In genomic region chr17:12599185-12599920, GRCh38 we compare ENCODE assay signal across 27 cellular contexts.
A peak's percentile ranks its signal among the peaks of the same experiment; 100 is the strongest.
DNase-seq lines count a peak whose midpoint lies in the region; TF ChIP-seq lines count a peak whose summit lies in the region.
"Had no signal": no experiment of that assay in that cellular context is flagged by ENCODE, and none has a peak within 500 bp of the region (broad histone marks: within the 10 kb centered on the region; RNA-seq: fewer than 3 reads in every experiment).

No MANE protein-coding gene starts in this region.

- no peak overlapping the region for H4K8ac ChIP-seq in mesenchymal stem cell (ENCODE audit: low read length)

- H3K4me2 ChIP-seq in mesenchymal stem cell (ENCODE audit: low read length, poor library complexity, severe bottlenecking), result no peak overlapping the region
- H3K4me2 ChIP-seq: smooth muscle cell had no signal

- H3K9me3 ChIP-seq in MG63, result no peaks in the 10 kb centered on the region
- no peaks in the 10 kb centered on the region for H3K9me3 ChIP-seq in mesenchymal stem cell (ENCODE audit: control insufficient read depth, low read length)
- H3K9me3 ChIP-seq: left ventricle myocardium inferior, tibial nerve had no signal

- no peak overlapping the region for H3K4me3 ChIP-seq in MG63
- H3K4me3 ChIP-seq in epithelial cell of esophagus (ENCODE audit: low read length), result no peak overlapping the region
- no peak overlapping the region for H3K4me3 ChIP-seq in mesenchymal stem cell (ENCODE audit: insufficient read depth in 1 of 2, low read depth in 1 of 2, low read length in 2 of 2)
- H3K4me3 ChIP-seq: left ventricle myocardium inferior, smooth muscle cell, tibial nerve had no signal

- no peaks in the 10 kb centered on the region for H3K79me1 ChIP-seq in mesenchymal stem cell (replicated peaks; ENCODE audit: low read length, poor library complexity, severe bottlenecking)

- H2BK15ac ChIP-seq in mesenchymal stem cell (ENCODE audit: low read depth, poor library complexity, severe bottlenecking), result no peak overlapping the region

- DNase-seq in AG20443 (ENCODE audit: low spot score) (peak; percentile 16), MG63 (peak; percentile 8), epithelial cell of esophagus (ENCODE audit: low read depth) (peak; percentile 40), mesenchymal stem cell (peak; percentile 37), HPDE6-E6E7 (ENCODE audit: extremely low spot score) (no peak), MV-4-11 (lab: John Stamatoyannopoulos, UW) (no peak), NCI-H1105 treated with DMSO at 0.1 percent for 48 hours (lab: John Stamatoyannopoulos, UW) (no peak)
- no peak for DNase-seq in activated CD4-positive, alpha-beta T cell treated with anti-CD3 and anti-CD28 coated beads for 4 hours
- DNase-seq: activated CD8-positive, alpha-beta memory T cell treated with anti-CD3 and anti-CD28 coated beads, Interleukin-2, amount 10 ng/mL, durations not matched to agents 7 days and 5 days; activated T-cell treated with anti-CD3 and anti-CD28 coated beads, Interleukin-2, amount 50 U/mL, for 48 hours; DMS153; effector CD4-positive, alpha-beta T cell; foreskin melanocyte; GDM1; left ventricle myocardium inferior; naive thymus-derived CD4-positive, alpha-beta T cell; NCI-H1105; NCI-H2029; NCI-H526; nucleus accumbens; SHP77; stimulated activated CD4-positive, alpha-beta T cell treated with anti-CD3 and anti-CD28 coated beads, Interleukin-1b, Interleukin-23, amount 100 ng/mL, for 48 hours; T1000 had no signal

- H4K91ac ChIP-seq in mesenchymal stem cell (ENCODE audit: low read length), result no peak overlapping the region

- no peak overlapping the region for H3K23ac ChIP-seq in mesenchymal stem cell (ENCODE audit: low read length in 2 of 2)

- peaks cover 1% of the 10 kb centered on the region for H3K4me1 ChIP-seq in mesenchymal stem cell (ENCODE audit: control insufficient read depth, insufficient read depth, low read depth, low read length)
- H3K4me1 ChIP-seq: left ventricle myocardium inferior, tibial nerve had no signal

- H3K36me3 ChIP-seq in MG63, result no peaks in the 10 kb centered on the region
- no peaks in the 10 kb centered on the region for H3K36me3 ChIP-seq in mesenchymal stem cell (ENCODE audit: control insufficient read depth in 1 of 2, insufficient read depth in 2 of 2, low read depth in 1 of 2, low read length in 2 of 2)
- H3K36me3 ChIP-seq: left ventricle myocardium inferior, tibial nerve had no signal

- no peak overlapping the region for H3K9ac ChIP-seq in mesenchymal stem cell (ENCODE audit: low read length)

- WGBS in mesenchymal stem cell, result 72% methylated on average over 3 of the region's 3 CpGs

- no peak overlapping the region for H3K18ac ChIP-seq in mesenchymal stem cell (ENCODE audit: low read depth in 1 of 2, low read length in 2 of 2)

- no peak overlapping the region for H2BK5ac ChIP-seq in mesenchymal stem cell (ENCODE audit: low read depth, low read length, poor library complexity, severe bottlenecking)

- peak overlapping the region; percentile 52 for H3K27ac ChIP-seq in mesenchymal stem cell (ENCODE audit: low read length, poor library complexity, severe bottlenecking)
- H3K27ac ChIP-seq: epithelial cell of prostate, HL-60, left ventricle myocardium inferior, tibial nerve had no signal

- H2AK5ac ChIP-seq in mesenchymal stem cell (ENCODE audit: low read length, severe bottlenecking), result no peak overlapping the region

- no peak overlapping the region for H2AFZ ChIP-seq in mesenchymal stem cell (ENCODE audit: low read depth, low read length)

- no peak for TF ChIP-seq CTCF in epithelial cell of esophagus (IDR thresholded peaks at IDR 0.05; ENCODE audit: insufficient read depth, low read depth, low read length, missing control alignments)

- no peaks in the 10 kb centered on the region for H3K27me3 ChIP-seq in MG63
- no peaks in the 10 kb centered on the region for H3K27me3 ChIP-seq in mesenchymal stem cell (ENCODE audit: control insufficient read depth in 1 of 2, insufficient read depth in 1 of 2, low read length in 2 of 2)
- H3K27me3 ChIP-seq: tibial nerve had no signal

- no peak overlapping the region for H2BK12ac ChIP-seq in mesenchymal stem cell (ENCODE audit: low read length in 2 of 2)

- H3K14ac ChIP-seq in mesenchymal stem cell (ENCODE audit: low read length in 2 of 2), result no peak overlapping the region

- H3K4ac ChIP-seq in mesenchymal stem cell (ENCODE audit: low read depth in 1 of 2, low read length in 2 of 2), result no peak overlapping the region

- H2BK120ac ChIP-seq in mesenchymal stem cell (ENCODE audit: low read depth, low read length), result no peak overlapping the region

Comparison
In these comparisons a context has a peak if more than half of its experiments do, and no peak if none do; other contexts are left out.
1. DNase-seq: peak in AG20443 (single experiment), MG63 (single experiment), epithelial cell of esophagus (single experiment) and mesenchymal stem cell (single experiment); none in HPDE6-E6E7 (single experiment), MV-4-11 (single experiment), NCI-H1105 treated with DMSO at 0.1 percent for 48 hours (single experiment) and activated CD4-positive, alpha-beta T cell treated with anti-CD3 and anti-CD28 coated beads for 4 hours (0 of 2).